Comparison of ENCODE assay signal across 1 cellular context in genomic region chr7:87216701-87217508, GRCh38.
A peak's percentile ranks its signal among the peaks of the same experiment; 100 is the strongest.
TF ChIP-seq lines count a peak whose summit lies in the region.

No MANE protein-coding gene starts in this region.

TF ChIP-seq in GM12878, 131 proteins besides CTCF, POLR2A, EP300 and RAD21 (continued from another document):
- TF ChIP-seq MLLT1 (IDR thresholded peaks at IDR 0.05), result peak; percentile 62; the same call in 1 of the 2 replicates
- no peak for TF ChIP-seq SMAD1 (IDR thresholded peaks at IDR 0.05; ENCODE audit: low read depth, partially characterized antibody)
- peak; percentile 88 for TF ChIP-seq SREBF1 (IDR thresholded peaks at IDR 0.05; ENCODE audit: low read length)
- no peak for TF ChIP-seq CHD4 (IDR thresholded peaks at IDR 0.05)
- peak; percentile 85; the same call in 1 of the 2 replicates for TF ChIP-seq TCF3 (IDR thresholded peaks at IDR 0.05; ENCODE audit: borderline replicate concordance, insufficient read depth, low read depth, low read length)
- TF ChIP-seq RFX5 (IDR thresholded peaks at IDR 0.05; ENCODE audit: low read depth, low read length), result no peak
- TF ChIP-seq MTA3 (IDR thresholded peaks at IDR 0.05; ENCODE audit: borderline replicate concordance, low read length), result no peak
- TF ChIP-seq BHLHE40 (IDR thresholded peaks at IDR 0.05; ENCODE audit: borderline replicate concordance in 1 of 2, low read depth in 2 of 2, low read length in 1 of 2), result peak; percentile 74 to 76
